ENCODE assay signal across 14 cellular contexts in the genomic region with DNA sequence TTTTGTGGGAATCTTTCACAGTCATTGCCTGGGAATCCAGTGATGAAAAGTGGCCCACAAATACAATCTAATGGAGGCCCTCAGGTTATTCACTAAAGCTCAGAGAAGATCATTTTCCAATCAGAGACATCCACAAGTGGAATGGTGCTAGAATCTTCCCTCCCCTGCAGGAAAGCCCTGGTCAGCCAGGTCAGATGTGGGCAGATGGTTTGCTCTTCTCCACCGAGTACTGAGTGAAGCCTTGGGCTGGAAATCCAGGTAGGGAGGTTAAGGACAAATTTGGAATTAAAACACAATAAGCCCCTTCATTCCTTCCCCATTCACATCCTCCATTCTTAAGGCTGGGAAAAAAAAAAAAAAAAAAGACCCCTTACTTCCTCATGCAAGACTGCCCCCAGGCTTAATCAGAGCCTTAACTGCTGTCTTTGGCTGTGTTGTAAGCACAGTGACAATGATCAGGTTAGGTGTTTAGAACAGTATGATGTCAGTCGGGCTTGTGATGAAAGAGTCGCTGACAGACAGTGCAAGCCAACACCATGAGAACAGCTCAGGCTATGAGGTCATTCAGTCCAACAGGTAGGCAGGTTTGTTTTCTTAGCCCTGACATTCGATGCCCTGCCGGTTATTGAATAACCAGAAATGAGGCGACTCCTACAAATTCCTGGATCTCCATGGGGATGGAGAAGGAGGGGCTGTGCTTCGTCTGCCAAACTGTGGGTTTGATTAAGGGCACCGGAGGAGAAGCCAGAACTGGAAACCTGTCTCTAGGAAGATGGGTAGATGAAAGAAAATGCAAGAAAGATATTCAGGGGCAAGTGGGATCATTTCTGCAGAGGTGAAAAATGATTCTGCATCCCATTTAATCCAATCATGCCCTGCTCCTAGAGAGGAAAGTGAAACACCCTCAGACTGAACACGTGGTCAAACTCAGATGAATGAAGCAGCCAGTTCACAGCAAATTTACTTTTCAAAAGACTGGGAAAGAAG. TPM values are rescaled to one million over a fixed set of nuclear protein-coding genes. Genes with fewer than 3 reads are reported as not detected.
DNase-seq lines count a peak whose midpoint lies in the region; ATAC-seq and TF ChIP-seq lines count a peak whose summit lies in the region.
"Had no signal": no experiment of that assay in that cellular context is flagged by ENCODE, and none has a peak within 500 bp of the region (broad histone marks: within the 10 kb centered on the region; RNA-seq: fewer than 3 reads in every experiment).

No MANE protein-coding gene starts in this region.

- H3K9me3 Mint-ChIP-seq in CD4-positive, alpha-beta memory T cell = no peaks in the 10 kb centered on the region
- H3K9me3 Mint-ChIP-seq in activated CD4-positive, alpha-beta T cell treated with anti-CD3 and anti-CD28 coated beads for 36 hours (ENCODE audit: low read depth) = no peaks in the 10 kb centered on the region
- H3K9me3 Mint-ChIP-seq in activated CD4-positive, alpha-beta memory T cell treated with anti-CD3 and anti-CD28 coated beads for 36 hours = no peaks in the 10 kb centered on the region

- TF ChIP-seq POLR2A in right lobe of liver (IDR thresholded peaks at IDR 0.05) = no peak

- H3K4me3 ChIP-seq in right lobe of liver = peak overlapping the region in 1 of 3 donors; percentile 2
- no peak overlapping the region for H3K4me3 ChIP-seq in CD4-positive, alpha-beta memory T cell (ENCODE audit: low read length in 2 of 2)

- intact Hi-C loops in right lobe of liver (cut with DNase I) = no loop called here
- intact Hi-C loops in CD4-positive, alpha-beta memory T cell (cut with micrococcal nuclease) = no loop called here
- intact Hi-C loops in activated CD4-positive, alpha-beta T cell treated with anti-CD3 and anti-CD28 coated beads for 36 hours (cut with DNase I, micrococcal nuclease) = no loop called here
- intact Hi-C loops in activated CD4-positive, alpha-beta memory T cell treated with anti-CD3 and anti-CD28 coated beads for 36 hours (cut with micrococcal nuclease) = no loop called here

- ATAC-seq in right lobe of liver = peak; percentile 89 to 96 (median 92)
- no peak for ATAC-seq in activated CD4-positive, alpha-beta T cell treated with anti-CD3 and anti-CD28 coated beads for 36 hours
- no peak for ATAC-seq in HG02970 (IDR thresholded peaks at IDR 0.05; ENCODE audit: low FRiP score, unreplicated experiment)
- ATAC-seq: activated CD8-positive, alpha-beta T cell treated with anti-CD3 and anti-CD28 coated beads, Interleukin-2, amount 10 ng/mL, durations not matched to agents 7 days and 5 days; Panc1 had no signal

- WGBS in right lobe of liver (ENCODE audit: insufficient coverage, low coverage, low lambda C conversion rate, missing lambda C conversion rate) = 22% methylated on average over 9 of the region's 9 CpGs

- H3K4me1 Mint-ChIP-seq in CD4-positive, alpha-beta memory T cell = no peaks in the 10 kb centered on the region
- H3K4me1 Mint-ChIP-seq in activated CD4-positive, alpha-beta T cell treated with anti-CD3 and anti-CD28 coated beads for 36 hours = no peaks in the 10 kb centered on the region
- no peaks in the 10 kb centered on the region for H3K4me1 Mint-ChIP-seq in activated CD4-positive, alpha-beta memory T cell treated with anti-CD3 and anti-CD28 coated beads for 36 hours (ENCODE audit: low read depth)

- no peaks in the 10 kb centered on the region for H3K9me3 ChIP-seq in right lobe of liver
- no peaks in the 10 kb centered on the region for H3K9me3 ChIP-seq in CD4-positive, alpha-beta memory T cell (ENCODE audit: control insufficient read depth in 1 of 2, low read length in 2 of 2)
- H3K9me3 ChIP-seq: BE2C, neutrophil had no signal

- H3K27me3 ChIP-seq in right lobe of liver = no peaks in the 10 kb centered on the region
- no peaks in the 10 kb centered on the region for H3K27me3 ChIP-seq in CD4-positive, alpha-beta memory T cell (ENCODE audit: insufficient read depth, low read length)
- H3K27me3 ChIP-seq: BE2C had no signal

- no peak for TF ChIP-seq CTCF in VCaP (conservative IDR thresholded peaks at IDR 0.05)
- no peak for TF ChIP-seq CTCF in right lobe of liver (IDR thresholded peaks at IDR 0.05)

- H3K27ac ChIP-seq in VCaP (peak overlapping the region; percentile 85), right lobe of liver (peak overlapping the region; percentile 71 to 90 (median 75))
- no peak overlapping the region for H3K27ac ChIP-seq in CD4-positive, alpha-beta memory T cell (ENCODE audit: low read depth, low read length)
- H3K27ac ChIP-seq: brain microvascular endothelial cell, neutrophil had no signal

- H3K27me3 Mint-ChIP-seq in CD4-positive, alpha-beta memory T cell = peaks cover 7 to 22% of the 10 kb centered on the region in 2 donors
- H3K27me3 Mint-ChIP-seq in activated CD4-positive, alpha-beta T cell treated with anti-CD3 and anti-CD28 coated beads for 36 hours = peaks cover 5% of the 10 kb centered on the region
- H3K27me3 Mint-ChIP-seq in activated CD4-positive, alpha-beta memory T cell treated with anti-CD3 and anti-CD28 coated beads for 36 hours = peaks cover 14% of the 10 kb centered on the region

- POLR2A ChIA-PET in CD4-positive, alpha-beta memory T cell (lab: Charles Lee; ENCODE audit: partially characterized antibody) = no interaction called here
- POLR2A ChIA-PET in activated CD4-positive, alpha-beta T cell treated with anti-CD3 and anti-CD28 coated beads for 36 hours (lab: Charles Lee) = no interaction called here
- POLR2A ChIA-PET in activated CD4-positive, alpha-beta memory T cell treated with anti-CD3 and anti-CD28 coated beads for 36 hours (lab: Charles Lee) = no interaction called here

- H3K4me1 ChIP-seq in right lobe of liver = peaks cover 0 to 25% (median 11%) of the 10 kb centered on the region in 4 donors
- H3K4me1 ChIP-seq in CD4-positive, alpha-beta memory T cell (ENCODE audit: insufficient read depth, low read length) = no peaks in the 10 kb centered on the region
- H3K4me1 ChIP-seq: BE2C had no signal

- H3K27ac Mint-ChIP-seq in CD4-positive, alpha-beta memory T cell = no peak overlapping the region
- H3K27ac Mint-ChIP-seq in activated CD4-positive, alpha-beta T cell treated with anti-CD3 and anti-CD28 coated beads for 36 hours = no peak overlapping the region
- H3K27ac Mint-ChIP-seq in activated CD4-positive, alpha-beta memory T cell treated with anti-CD3 and anti-CD28 coated beads for 36 hours = no peak overlapping the region
- H3K27ac Mint-ChIP-seq: activated CD8-positive, alpha-beta T cell treated with anti-CD3 and anti-CD28 coated beads, Interleukin-2, amount 10 ng/mL, durations not matched to agents 7 days and 5 days had no signal

- DNase-seq in COLO668 (lab: John Stamatoyannopoulos, UW; ENCODE audit: unreplicated experiment) = peak; percentile 78
- DNase-seq in NCI-H1092 (lab: John Stamatoyannopoulos, UW) = peak; percentile 26
- DNase-seq in right lobe of liver = peak; percentile 46 to 90 (median 77)
- DNase-seq in CD4-positive, alpha-beta memory T cell = no peak
- DNase-seq in activated CD4-positive, alpha-beta T cell treated with anti-CD3 and anti-CD28 coated beads for 36 hours = no peak
- DNase-seq in activated CD4-positive, alpha-beta memory T cell treated with anti-CD3 and anti-CD28 coated beads for 36 hours = no peak
- DNase-seq: activated CD8-positive, alpha-beta T cell treated with anti-CD3 and anti-CD28 coated beads, Interleukin-2, amount 10 ng/mL, durations not matched to agents 7 days and 5 days; BE2C; brain microvascular endothelial cell; GOT3 had no signal

- no peak overlapping the region for H3K4me3 Mint-ChIP-seq in CD4-positive, alpha-beta memory T cell
- H3K4me3 Mint-ChIP-seq in activated CD4-positive, alpha-beta T cell treated with anti-CD3 and anti-CD28 coated beads for 36 hours = no peak overlapping the region
- no peak overlapping the region for H3K4me3 Mint-ChIP-seq in activated CD4-positive, alpha-beta memory T cell treated with anti-CD3 and anti-CD28 coated beads for 36 hours
- H3K4me3 Mint-ChIP-seq: activated CD8-positive, alpha-beta T cell treated with anti-CD3 and anti-CD28 coated beads, Interleukin-2, amount 10 ng/mL, durations not matched to agents 7 days and 5 days had no signal

- CTCF ChIA-PET in CD4-positive, alpha-beta memory T cell (lab: Charles Lee; ENCODE audit: partially characterized antibody) = no interaction called here
- CTCF ChIA-PET in activated CD4-positive, alpha-beta T cell treated with anti-CD3 and anti-CD28 coated beads for 36 hours (lab: Charles Lee) = no interaction called here
- CTCF ChIA-PET in activated CD4-positive, alpha-beta memory T cell treated with anti-CD3 and anti-CD28 coated beads for 36 hours (lab: Charles Lee) = no interaction called here

- no peaks in the 10 kb centered on the region for H3K36me3 ChIP-seq in right lobe of liver
- H3K36me3 ChIP-seq in CD4-positive, alpha-beta memory T cell (ENCODE audit: insufficient read depth, low read length) = no peaks in the 10 kb centered on the region
- H3K36me3 ChIP-seq: BE2C, brain microvascular endothelial cell, neutrophil had no signal

- H3K36me3 Mint-ChIP-seq in CD4-positive, alpha-beta memory T cell = no peaks in the 10 kb centered on the region
- H3K36me3 Mint-ChIP-seq in activated CD4-positive, alpha-beta T cell treated with anti-CD3 and anti-CD28 coated beads for 36 hours (ENCODE audit: low read depth) = no peaks in the 10 kb centered on the region
- no peaks in the 10 kb centered on the region for H3K36me3 Mint-ChIP-seq in activated CD4-positive, alpha-beta memory T cell treated with anti-CD3 and anti-CD28 coated beads for 36 hours

RNA-seq across cellular contexts. Expression of a gene that starts 23.5 kb away (rescaled TPM):
- 10 to 100 TPM; 12.9 to 40.3 (median 23.4) TPM for total RNA-seq in right lobe of liver
- not detected for total RNA-seq in CD4-positive, alpha-beta memory T cell
- polyA plus RNA-seq in CD4-positive, alpha-beta memory T cell = under 1 TPM; 0.11 to 0.50 TPM
- under 1 TPM; 0.40 to 0.50 TPM for total RNA-seq in activated CD4-positive, alpha-beta T cell treated with anti-CD3 and anti-CD28 coated beads for 36 hours
- total RNA-seq in activated CD4-positive, alpha-beta memory T cell treated with anti-CD3 and anti-CD28 coated beads for 36 hours = under 1 TPM; 0.56 to 1.00 TPM
- total RNA-seq: activated CD8-positive, alpha-beta T cell treated with anti-CD3 and anti-CD28 coated beads, Interleukin-2, amount 10 ng/mL, durations not matched to agents 7 days and 5 days had no signal

Comparison
In these comparisons a context has a peak if more than half of its experiments do, and no peak if none do; other contexts are left out.
1. DNase-seq: peak in COLO668 (single experiment), NCI-H1092 (single experiment) and right lobe of liver (3 of 3); none in CD4-positive, alpha-beta memory T cell (0 of 5), activated CD4-positive, alpha-beta T cell treated with anti-CD3 and anti-CD28 coated beads for 36 hours (single experiment) and activated CD4-positive, alpha-beta memory T cell treated with anti-CD3 and anti-CD28 coated beads for 36 hours (single experiment).
2. ATAC-seq: peak in right lobe of liver (4 of 4); none in activated CD4-positive, alpha-beta T cell treated with anti-CD3 and anti-CD28 coated beads for 36 hours (single experiment) and HG02970 (single experiment).
3. RNA of a gene that starts 23.5 kb away (total RNA-seq): 12.9 to 40.3 TPM in right lobe of liver; 0.56 to 1.00 TPM in activated CD4-positive, alpha-beta memory T cell treated with anti-CD3 and anti-CD28 coated beads for 36 hours, 0.40 to 0.50 TPM in activated CD4-positive, alpha-beta T cell treated with anti-CD3 and anti-CD28 coated beads for 36 hours and not detected in CD4-positive, alpha-beta memory T cell; every median in the first group is over 4 times any median in the second.